In genomic region chr19:13396256-13397080, GRCh38 we compare ENCODE assay signal across 1 cellular context.
A peak's percentile ranks its signal among the peaks of the same experiment; 100 is the strongest.
TF ChIP-seq lines count a peak whose summit lies in the region.

No MANE protein-coding gene starts in this region.

TF ChIP-seq in H1, 55 proteins besides CTCF, POLR2A, EP300 and RAD21 (continued from another document):
- no peak for TF ChIP-seq CHD7 (IDR thresholded peaks at IDR 0.05; ENCODE audit: insufficient replicate concordance, low read length)
- no peak for TF ChIP-seq SP2 (IDR thresholded peaks at IDR 0.05; ENCODE audit: low read length)
- no peak for TF ChIP-seq EGR1 (IDR thresholded peaks at IDR 0.05; ENCODE audit: borderline replicate concordance, low read depth, low read length)
- peak; percentile 71 for TF ChIP-seq SIX5 (IDR thresholded peaks at IDR 0.05; ENCODE audit: low read depth, low read length)
- TF ChIP-seq GABPA (IDR thresholded peaks at IDR 0.05; ENCODE audit: borderline replicate concordance, insufficient read depth, low read length): peak; percentile 78; the same call in 1 of the 2 replicates
- no peak for TF ChIP-seq MAFK (IDR thresholded peaks at IDR 0.05; ENCODE audit: low read depth, low read length)
- 0 out of 2 replicates have a peak, but pooled peaks have one; percentile 25 for TF ChIP-seq JUND (IDR thresholded peaks at IDR 0.05; ENCODE audit: low read length)
- TF ChIP-seq KDM1A (IDR thresholded peaks at IDR 0.05; ENCODE audit: borderline replicate concordance, low read length): no peak
- TF ChIP-seq FOSL1 (IDR thresholded peaks at IDR 0.05; ENCODE audit: insufficient read depth, low read depth, low read length): no peak
- TF ChIP-seq TEAD4 (IDR thresholded peaks at IDR 0.05; ENCODE audit: low read depth, low read length): no peak
- TF ChIP-seq ZNF274 (IDR thresholded peaks at IDR 0.05; ENCODE audit: borderline replicate concordance, extremely low read depth, low read length): no peak
- peak in 1 of 2 experiments; percentile 56; a peak in 1 of 4 replicates for TF ChIP-seq SIN3A (conservative IDR thresholded peaks at IDR 0.05 in 1 of 2, IDR thresholded peaks at IDR 0.05 in 1 of 2; ENCODE audit: low read depth in 1 of 2, low read length in 2 of 2)
- 0 out of 2 replicates have a peak, but pooled peaks have one; percentile 52 for TF ChIP-seq ATF3 (IDR thresholded peaks at IDR 0.05; ENCODE audit: insufficient read depth, low read depth, low read length)
- TF ChIP-seq SAP30 (IDR thresholded peaks at IDR 0.05; ENCODE audit: insufficient read depth, insufficient replicate concordance, low read length): no peak
- TF ChIP-seq CEBPB (IDR thresholded peaks at IDR 0.05; ENCODE audit: low read depth, low read length): peak; percentile 92
- TF ChIP-seq KDM5A (IDR thresholded peaks at IDR 0.05; ENCODE audit: low read length): no peak
- no peak for TF ChIP-seq RXRA (IDR thresholded peaks at IDR 0.05; ENCODE audit: insufficient read depth, low read depth, low read length)
- TF ChIP-seq POU5F1 (IDR thresholded peaks at IDR 0.05; ENCODE audit: low read depth, low read length): no peak
- no peak for TF ChIP-seq CBX5 (IDR thresholded peaks at IDR 0.05; ENCODE audit: low read depth, low read length)
- no peak for TF ChIP-seq RBBP5 (IDR thresholded peaks at IDR 0.05; ENCODE audit: borderline replicate concordance, low read depth, low read length)
- no peak for TF ChIP-seq KDM4A (IDR thresholded peaks at IDR 0.05; ENCODE audit: low read depth, low read length, severe bottlenecking)
- no peak for TF ChIP-seq SRF (IDR thresholded peaks at IDR 0.05; ENCODE audit: low read depth, low read length)
- TF ChIP-seq USF2 (IDR thresholded peaks at IDR 0.05; ENCODE audit: low read length): peak; percentile 72
- peak; percentile 55; the same call in 1 of the 2 replicates for TF ChIP-seq CREB1 (IDR thresholded peaks at IDR 0.05)
- 0 out of 2 replicates have a peak, but pooled peaks have one; percentile 16 for TF ChIP-seq MAX (IDR thresholded peaks at IDR 0.05)
- TF ChIP-seq CHD1 (IDR thresholded peaks at IDR 0.05; ENCODE audit: low read depth, low read length): no peak
- no peak for TF ChIP-seq HDAC2 (IDR thresholded peaks at IDR 0.05; ENCODE audit: borderline replicate concordance in 1 of 2, low read depth in 2 of 2, low read length in 2 of 2)
- TF ChIP-seq BRCA1 (IDR thresholded peaks at IDR 0.05; ENCODE audit: low read depth, low read length): no peak
- TF ChIP-seq SUZ12 (IDR thresholded peaks at IDR 0.05; ENCODE audit: low read length): no peak
